Comparison of ENCODE assay signal across 11 cellular contexts in genomic region chr7:40437498-40437897, GRCh38.
DNase-seq lines count a peak whose midpoint lies in the region; ATAC-seq and TF ChIP-seq lines count a peak whose summit lies in the region.
"Had no signal": no experiment of that assay in that cellular context is flagged by ENCODE, and none has a peak within 500 bp of the region (broad histone marks: within the 10 kb centered on the region; RNA-seq: fewer than 3 reads in every experiment).

No MANE protein-coding gene starts in this region.

- H3K27me3 Mint-ChIP-seq in HFFc6 (ENCODE audit: insufficient read depth): peaks cover 1% of the 10 kb centered on the region; the same call in 1 of the 2 replicates

- peak overlapping the region; percentile 7; the same call in 1 of the 2 replicates for H3K4me3 Mint-ChIP-seq in HFFc6
- H3K4me3 Mint-ChIP-seq: activated CD8-positive, alpha-beta T cell treated with anti-CD3 and anti-CD28 coated beads, Interleukin-2, amount 10 ng/mL, durations not matched to agents 7 days and 5 days had no signal

- H3K27ac Mint-ChIP-seq in HFFc6: peak overlapping the region; percentile 87
- H3K27ac Mint-ChIP-seq: activated CD8-positive, alpha-beta T cell treated with anti-CD3 and anti-CD28 coated beads, Interleukin-2, amount 10 ng/mL, durations not matched to agents 7 days and 5 days had no signal

- no peak overlapping the region for H3K4me3 ChIP-seq in astrocyte of the cerebellum (ENCODE audit: low read depth, low read length)
- no peak overlapping the region for H3K4me3 ChIP-seq in tibial artery
- H3K4me3 ChIP-seq: lung had no signal

- TF ChIP-seq CTCF in HFFc6 (IDR thresholded peaks at IDR 0.05) (no peak), astrocyte of the cerebellum (IDR thresholded peaks at IDR 0.05; ENCODE audit: low read depth, low read length, missing control alignments) (no peak), tibial artery (IDR thresholded peaks at IDR 0.05) (no peak), GM10266 (IDR thresholded peaks at IDR 0.05; ENCODE audit: control insufficient read depth, insufficient read depth, low read depth, missing control alignments) (no peak)

- peaks cover 0 to 34% (median 14%) of the 10 kb centered on the region in 4 donors for H3K4me1 ChIP-seq in tibial artery

- H3K36me3 ChIP-seq in tibial artery: no peaks in the 10 kb centered on the region

- peaks cover 25% of the 10 kb centered on the region for H3K36me3 Mint-ChIP-seq in HFFc6 (ENCODE audit: low read depth)

- H3K9me3 Mint-ChIP-seq in HFFc6: peaks cover 23% of the 10 kb centered on the region

- no peaks in the 10 kb centered on the region for H3K27me3 ChIP-seq in tibial artery

- H3K9me3 ChIP-seq in tibial artery: peaks cover 0 to 7% (median 4%) of the 10 kb centered on the region in 3 donors

- H3K27ac ChIP-seq in tibial artery: peak overlapping the region; percentile 68 to 77

- in situ Hi-C loops in astrocyte of the cerebellum (cut with HindIII; ENCODE audit: low sequenced_read_pairs): no loop called here

- intact Hi-C loops in tibial artery (cut with DNase I; ENCODE audit: low total_unique reads) (no loop called here), Right ventricle myocardium superior (cut with DNase I) (no loop called here)

- peaks cover 52% of the 10 kb centered on the region for H3K4me1 Mint-ChIP-seq in HFFc6 (ENCODE audit: low read depth)

- no peak for ATAC-seq in Right ventricle myocardium superior (ENCODE audit: poor library complexity)
- ATAC-seq: activated CD8-positive, alpha-beta T cell treated with anti-CD3 and anti-CD28 coated beads, Interleukin-2, amount 10 ng/mL, durations not matched to agents 7 days and 5 days had no signal

- DNase-seq in HFFc6 (peak; percentile 90), astrocyte of the cerebellum (ENCODE audit: low read depth) (peak; percentile 55), iris pigment epithelial cell (ENCODE audit: low read depth) (peak; percentile 98), tibial artery (peak in 1 of 2 donors; percentile 56), Right ventricle myocardium superior (no peak), GM10266 (ENCODE audit: extremely low spot score) (no peak)
- DNase-seq in activated CD8-positive, alpha-beta memory T cell treated with anti-CD3 and anti-CD28 coated beads, Interleukin-2, amount 50 U/mL, for 4 hours: no peak
- DNase-seq: activated CD8-positive, alpha-beta T cell treated with anti-CD3 and anti-CD28 coated beads, Interleukin-2, amount 10 ng/mL, durations not matched to agents 7 days and 5 days; NCI-H1436; RPMI8226 had no signal

Comparison
In these comparisons a context has a peak if more than half of its experiments do, and no peak if none do; other contexts are left out.
1. DNase-seq: peak in HFFc6 (single experiment), astrocyte of the cerebellum (single experiment) and iris pigment epithelial cell (single experiment); none in activated CD8-positive, alpha-beta memory T cell treated with anti-CD3 and anti-CD28 coated beads, Interleukin-2, amount 50 U/mL, for 4 hours (single experiment), Right ventricle myocardium superior (single experiment) and GM10266 (single experiment).